In genomic region chr11:40202569-40202968, GRCh38 we compare ENCODE assay signal across 26 cellular contexts.
"Had no signal": no experiment of that assay in that cellular context is flagged by ENCODE, and none has a peak within 500 bp of the region (broad histone marks: within the 10 kb centered on the region; RNA-seq: fewer than 3 reads in every experiment).

No MANE protein-coding gene starts in this region.

- H3K4me1 ChIP-seq: esophagus squamous epithelium, heart right ventricle, left ventricle myocardium inferior, right lobe of liver had no signal

- DNase-seq: activated CD4-positive, alpha-beta memory T cell treated with anti-CD3 and anti-CD28 coated beads for 36 hours; activated CD4-positive, alpha-beta T cell treated with anti-CD3 and anti-CD28 coated beads, Interleukin-2, amount 10 ng/mL, durations not matched to agents 24 days and 14 days; activated CD4-positive, CD25-positive, alpha-beta regulatory T cell treated with anti-CD3 and anti-CD28 coated beads, Interleukin-2, amount 50 U/mL, for 72 hours; activated CD8-positive, alpha-beta memory T cell treated with anti-CD3 and anti-CD28 coated beads, Interleukin-2, amount 50 U/mL, for 4 hours; activated gamma-delta T cell; activated naive CD4-positive, alpha-beta T cell treated with anti-CD3 and anti-CD28 coated beads, Interleukin-2, amount 10 ng/mL, durations not matched to agents 7 days and 5 days; activated naive CD8-positive, alpha-beta T cell treated with anti-CD3 and anti-CD28 coated beads, Interleukin-2, amount 10 ng/mL, durations not matched to agents 7 days and 5 days; activated T-cell treated with anti-CD3 and anti-CD28 coated beads, Interleukin-2, amount 50 U/mL, for 1 hour; amniotic stem cell; caudate nucleus; esophagus squamous epithelium; foreskin melanocyte; heart right ventricle; left ventricle myocardium inferior; mesendoderm; mucosa of descending colon; right lobe of liver; stimulated activated CD4-positive, alpha-beta T cell treated with anti-CD3 and anti-CD28 coated beads, Interleukin-4, amount 100 ng/mL, for 1 hour; stimulated activated naive CD8-positive, alpha-beta T cell treated with anti-CD3 and anti-CD28 coated beads, Interleukin-15, Interleukin-2, amounts not matched to agents 100 U/mL and 50 U/mL, for 24 hours; T-helper 17 cell; T1000; trophoblast cell; WERI-Rb-1 had no signal

- H3K36me3 ChIP-seq: esophagus squamous epithelium, heart right ventricle, left ventricle myocardium inferior, right lobe of liver, thoracic aorta, WERI-Rb-1 had no signal

- H3K27ac ChIP-seq: esophagus squamous epithelium, heart right ventricle, left ventricle myocardium inferior, right lobe of liver, thoracic aorta, WERI-Rb-1 had no signal

- H3K9me3 ChIP-seq: esophagus squamous epithelium, heart right ventricle, left ventricle myocardium inferior, mucosa of descending colon, right lobe of liver, thoracic aorta had no signal

- ATAC-seq: heart right ventricle; mucosa of descending colon; natural killer cell treated with Interleukin-12 subunit alpha and Interleukin-12 subunit beta and Interleukin-15 and Interleukin-18, amount 100 ng/mL, for 72 hours; right lobe of liver; stimulated activated naive CD8-positive, alpha-beta T cell treated with anti-CD3 and anti-CD28 coated beads, Interleukin-15, Interleukin-2, amounts not matched to agents 100 U/mL and 50 U/mL, for 24 hours; T-helper 17 cell had no signal

- H3K4me3 ChIP-seq: esophagus squamous epithelium, heart right ventricle, left ventricle myocardium inferior, lung, mucosa of descending colon, right lobe of liver, thoracic aorta had no signal

- H3K27me3 ChIP-seq: esophagus squamous epithelium, heart right ventricle, right lobe of liver had no signal
